ENCODE assay signal across 14 cellular contexts in genomic region chr9:92774274-92774673, GRCh38. TPM values are rescaled to one million over a fixed set of nuclear protein-coding genes. Genes with fewer than 3 reads are reported as not detected.
DNase-seq lines count a peak whose midpoint lies in the region; ATAC-seq and TF ChIP-seq lines count a peak whose summit lies in the region.
"Had no signal": no experiment of that assay in that cellular context is flagged by ENCODE, and none has a peak within 500 bp of the region (broad histone marks: within the 10 kb centered on the region; RNA-seq: fewer than 3 reads in every experiment).

No MANE protein-coding gene starts in this region.

- DNase-seq in AG20443 (ENCODE audit: low spot score), result peak; percentile 81
- peak; percentile 68 for DNase-seq in HT1080 (ENCODE audit: low read depth)
- peak; percentile 95 for DNase-seq in mammary epithelial cell
- no peak for DNase-seq in left lung
- DNase-seq in COR-L47 (lab: John Stamatoyannopoulos, UW), result no peak
- no peak for DNase-seq in RPMI8226
- no peak for DNase-seq in left ventricle myocardium superior
- DNase-seq: activated T-cell treated with anti-CD3 and anti-CD28 coated beads, Interleukin-2, amount 50 U/mL, for 4 hours; SIG-M5 had no signal

- H3K4me2 ChIP-seq in mammary epithelial cell (ENCODE audit: insufficient read depth, low read depth, low read length), result no peak overlapping the region
- H3K4me2 ChIP-seq: KMS-11 had no signal

- WGBS in mammary epithelial cell (ENCODE audit: low coverage, missing lambda C conversion rate), result 0% methylated on average over 1 of the region's 1 CpG

- no peaks in the 10 kb centered on the region for H3K79me2 ChIP-seq in mammary epithelial cell (ENCODE audit: insufficient read depth, low read length)

- no TSS peak for BruUV-seq in mammary epithelial cell (replicated peaks; lab: Mats Ljungman, UMichigan)

- in situ Hi-C loops in mammary epithelial cell (cut with MboI; ENCODE audit: low sequenced_read_pairs in 2 of 2), result no loop called here

- H3K36me3 ChIP-seq in mammary epithelial cell (ENCODE audit: insufficient read depth, low read length) (no peaks in the 10 kb centered on the region), left lung (no peaks in the 10 kb centered on the region)
- H3K36me3 ChIP-seq: esophagus muscularis mucosa had no signal

- intact Hi-C loops in mammary epithelial cell (cut with micrococcal nuclease) (no loop called here), left lung (cut with DNase I) (no loop called here), left ventricle myocardium superior (cut with micrococcal nuclease) (no loop called here)

- ATAC-seq in left lung (peak; percentile 52), GM21576 (IDR thresholded peaks at IDR 0.05; ENCODE audit: unreplicated experiment) (no peak), left ventricle myocardium superior (no peak)
- ATAC-seq: activated T-cell treated with anti-CD3 and anti-CD28 coated beads, Interleukin-2, amount 50 U/mL, for 4 hours; GM12878; left lobe of liver had no signal

- H3K4me1 ChIP-seq in mammary epithelial cell (ENCODE audit: insufficient read depth, low read length), result peaks cover 34% of the 10 kb centered on the region
- H3K4me1 ChIP-seq in left lung, result peaks cover 0 to 24% of the 10 kb centered on the region in 2 donors

- CTCF ChIA-PET in mammary epithelial cell (lab: Charles Lee; ENCODE audit: low non-redundant PET), result interaction anchor here (0.5 kb wide), 1 partner anchor 76 kb away, joined by 4 read pairs; no protein-coding TSS in a partner anchor

- H3K27ac ChIP-seq in mammary epithelial cell (ENCODE audit: insufficient read depth, low read depth, low read length), result peak overlapping the region; percentile 89
- peak overlapping the region in 1 of 2 donors; percentile 82 for H3K27ac ChIP-seq in left lung
- H3K27ac ChIP-seq: esophagus muscularis mucosa, KMS-11 had no signal

- no peak overlapping the region for H3K9ac ChIP-seq in mammary epithelial cell (ENCODE audit: insufficient read depth, low read length)
- H3K9ac ChIP-seq: KMS-11 had no signal

- H3K27me3 ChIP-seq in mammary epithelial cell (ENCODE audit: insufficient read depth, low read length) (no peaks in the 10 kb centered on the region), left lung (no peaks in the 10 kb centered on the region)
- H3K27me3 ChIP-seq: esophagus muscularis mucosa had no signal

- H2AFZ ChIP-seq in mammary epithelial cell (ENCODE audit: low read depth, low read length), result no peak overlapping the region

- no peaks in the 10 kb centered on the region for H3K9me3 ChIP-seq in mammary epithelial cell (replicated peaks; ENCODE audit: insufficient read depth, low read length)
- peaks cover 0 to 4% of the 10 kb centered on the region in 2 donors for H3K9me3 ChIP-seq in left lung
- H3K9me3 ChIP-seq: esophagus muscularis mucosa had no signal

- H3K4me3 ChIP-seq in mammary epithelial cell (replicated peaks in 1 of 3; ENCODE audit: insufficient read depth in 1 of 3, low read depth in 2 of 3, low read length in 3 of 3) (no peak overlapping the region), left lung (no peak overlapping the region)
- H3K4me3 ChIP-seq: esophagus muscularis mucosa, GM12878 had no signal

- no peaks in the 10 kb centered on the region for H4K20me1 ChIP-seq in mammary epithelial cell (ENCODE audit: insufficient read depth, low read length)

- no peak for TF ChIP-seq CTCF in mammary epithelial cell (conservative IDR thresholded peaks at IDR 0.05 in 1 of 2, IDR thresholded peaks at IDR 0.05 in 1 of 2; ENCODE audit: extremely low read depth in 1 of 2, insufficient read depth in 1 of 2, low read depth in 1 of 2, low read length in 2 of 2)
- no peak for TF ChIP-seq CTCF in left lung (IDR thresholded peaks at IDR 0.05)

- dilution Hi-C loops in mammary epithelial cell (cut with HindIII; ENCODE audit: low sequenced_read_pairs), result no loop called here

RNA-seq across cellular contexts. Expression of gene BICD2, which starts 9.6 kb away (rescaled TPM):
- 46.5 and 51.8 TPM in 2 replicates for total RNA-seq in HT1080 (2014; rRNA removed; shearing (Covaris generic))
- polyA plus RNA-seq in HT1080 (2015; cell fraction: cytosol; rRNA removed), result 29.0 and 33.4 TPM in 2 replicates
- 33.3 and 35.6 TPM in 2 replicates for polyA plus RNA-seq in HT1080 (2015; cell fraction: nucleus; rRNA removed)
- total RNA-seq in mammary epithelial cell (10 to 100 TPM; 57.6 to 98.9 TPM), left lung (10 to 100 TPM; 33.7 to 34.5 TPM), left ventricle myocardium superior (39.2 TPM)
- 15.2 TPM for polyA plus RNA-seq in mammary epithelial cell
- polyA minus RNA-seq in mammary epithelial cell, result 26.5 TPM

Comparison
In these comparisons a context has a peak if more than half of its experiments do, and no peak if none do; other contexts are left out.
1. DNase-seq: peak in AG20443 (single experiment), HT1080 (single experiment) and mammary epithelial cell (single experiment); none in left lung (0 of 2), COR-L47 (single experiment), RPMI8226 (single experiment) and left ventricle myocardium superior (single experiment).